8 cellular contexts compared by ENCODE assay signal in the genomic region with DNA sequence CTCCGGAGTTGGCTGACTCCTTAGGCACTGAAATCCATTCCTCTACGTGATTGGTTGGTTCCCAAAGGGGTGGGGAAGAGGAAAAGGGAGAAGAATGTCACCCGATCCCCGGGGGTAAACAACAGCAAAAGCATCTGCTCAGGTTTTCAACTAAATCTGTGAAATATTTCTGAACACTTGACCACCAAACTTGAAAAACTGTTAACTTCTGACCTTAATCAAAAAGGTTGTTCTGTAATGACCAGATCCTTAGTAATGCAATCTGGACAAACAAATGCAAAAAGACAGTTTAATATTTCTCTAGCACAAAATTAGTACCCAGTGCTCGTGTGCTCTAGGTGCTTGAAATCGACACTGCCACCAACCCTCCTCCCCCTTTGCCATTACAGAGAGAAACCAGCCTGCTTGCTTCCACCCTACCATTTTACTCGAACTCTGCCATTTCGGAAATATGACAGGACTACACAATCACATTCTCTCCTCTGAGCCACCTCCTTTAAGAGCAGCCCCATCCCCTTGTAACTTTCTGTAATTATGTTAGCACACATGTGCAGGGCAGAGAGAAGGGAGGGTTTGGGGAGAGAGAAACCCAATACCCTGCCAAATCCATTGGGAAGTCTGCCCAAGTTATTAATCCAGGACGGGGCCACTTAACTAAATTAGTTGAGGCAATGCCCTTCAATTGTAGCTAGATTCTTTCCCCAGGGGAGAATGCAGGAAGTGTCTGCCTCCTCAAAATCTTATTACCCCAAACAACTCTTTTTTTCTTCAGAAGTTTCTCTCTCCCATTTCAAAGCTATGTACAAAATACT.
DNase-seq lines count a peak whose midpoint lies in the region; ATAC-seq and TF ChIP-seq lines count a peak whose summit lies in the region.

No MANE protein-coding gene starts in this region.

- DNase-seq in T-helper 2 cell treated with Interferon-gamma antibody and Interleukin-4, amounts not matched to agents 5 μg/mL and 100 μg/mL, for 36 hours (ENCODE audit: low spot score), result no peak
- DNase-seq in T-helper 2 cell (no peak), NCI-H2227 (lab: John Stamatoyannopoulos, UW; ENCODE audit: unreplicated experiment) (peak; percentile 89), left ventricle myocardium inferior (no peak), pons (ENCODE audit: low spot score) (peak; percentile 99)
- no peak for DNase-seq in activated CD8-positive, alpha-beta memory T cell treated with anti-CD3 and anti-CD28 coated beads, Interleukin-2, amount 10 ng/mL, durations not matched to agents 7 days and 5 days

- no peaks in the 10 kb centered on the region for H3K36me3 Mint-ChIP-seq in T-helper 2 cell treated with Interferon-gamma antibody and Interleukin-4, amounts not matched to agents 5 μg/mL and 100 μg/mL, for 36 hours (ENCODE audit: low read depth)
- no peaks in the 10 kb centered on the region for H3K36me3 Mint-ChIP-seq in activated CD8-positive, alpha-beta memory T cell treated with anti-CD3 and anti-CD28 coated beads, Interleukin-2, amount 10 ng/mL, durations not matched to agents 7 days and 5 days

- peaks cover 15% of the 10 kb centered on the region for H3K4me1 Mint-ChIP-seq in T-helper 2 cell treated with Interferon-gamma antibody and Interleukin-4, amounts not matched to agents 5 μg/mL and 100 μg/mL, for 36 hours (ENCODE audit: low read depth)
- H3K4me1 Mint-ChIP-seq in activated CD8-positive, alpha-beta memory T cell treated with anti-CD3 and anti-CD28 coated beads, Interleukin-2, amount 10 ng/mL, durations not matched to agents 7 days and 5 days, result peaks cover 17% of the 10 kb centered on the region

- peak overlapping the region; percentile 39 for H3K4me3 Mint-ChIP-seq in T-helper 2 cell treated with Interferon-gamma antibody and Interleukin-4, amounts not matched to agents 5 μg/mL and 100 μg/mL, for 36 hours
- no peak overlapping the region for H3K4me3 Mint-ChIP-seq in activated CD8-positive, alpha-beta memory T cell treated with anti-CD3 and anti-CD28 coated beads, Interleukin-2, amount 10 ng/mL, durations not matched to agents 7 days and 5 days

- TF ChIP-seq CTCF in left ventricle myocardium inferior (IDR thresholded peaks at IDR 0.05; ENCODE audit: borderline replicate concordance), result no peak

- H3K4me1 ChIP-seq in left ventricle myocardium inferior, result peaks cover 100% of the 10 kb centered on the region

- no peaks in the 10 kb centered on the region for H3K36me3 ChIP-seq in left ventricle myocardium inferior

- CTCF ChIA-PET in activated CD8-positive, alpha-beta memory T cell treated with anti-CD3 and anti-CD28 coated beads, Interleukin-2, amount 10 ng/mL, durations not matched to agents 7 days and 5 days (lab: Charles Lee), result interaction anchor here (0.8 to 1.5 kb wide), 2 partner anchors 11 to 210 kb away, joined by 3 to 4 read pairs; no protein-coding TSS in a partner anchor

- peak overlapping the region; percentile 11 for H3K27ac Mint-ChIP-seq in T-helper 2 cell treated with Interferon-gamma antibody and Interleukin-4, amounts not matched to agents 5 μg/mL and 100 μg/mL, for 36 hours
- no peak overlapping the region for H3K27ac Mint-ChIP-seq in activated CD8-positive, alpha-beta memory T cell treated with anti-CD3 and anti-CD28 coated beads, Interleukin-2, amount 10 ng/mL, durations not matched to agents 7 days and 5 days

- no peaks in the 10 kb centered on the region for H3K9me3 ChIP-seq in left ventricle myocardium inferior (replicated peaks)

- intact Hi-C loops in left ventricle myocardium inferior (cut with micrococcal nuclease), result no loop called here

- no peaks in the 10 kb centered on the region for H3K9me3 Mint-ChIP-seq in T-helper 2 cell treated with Interferon-gamma antibody and Interleukin-4, amounts not matched to agents 5 μg/mL and 100 μg/mL, for 36 hours
- H3K9me3 Mint-ChIP-seq in activated CD8-positive, alpha-beta memory T cell treated with anti-CD3 and anti-CD28 coated beads, Interleukin-2, amount 10 ng/mL, durations not matched to agents 7 days and 5 days (ENCODE audit: low read depth), result no peaks in the 10 kb centered on the region

- peak overlapping the region; percentile 66 for H3K4me3 ChIP-seq in left ventricle myocardium inferior

- no peak for ATAC-seq in HG02973 (IDR thresholded peaks at IDR 0.05; ENCODE audit: unreplicated experiment)
- ATAC-seq in activated CD8-positive, alpha-beta memory T cell treated with anti-CD3 and anti-CD28 coated beads, Interleukin-2, amount 10 ng/mL, durations not matched to agents 7 days and 5 days, result no peak

- no peaks in the 10 kb centered on the region for H3K27me3 ChIP-seq in left ventricle myocardium inferior (ENCODE audit: low read depth)

- H3K27ac ChIP-seq in angular gyrus (ENCODE audit: low read depth, low read length) (peak overlapping the region; percentile 95), left ventricle myocardium inferior (replicated peaks) (peak overlapping the region; percentile 87)

- H3K27me3 Mint-ChIP-seq in T-helper 2 cell treated with Interferon-gamma antibody and Interleukin-4, amounts not matched to agents 5 μg/mL and 100 μg/mL, for 36 hours (ENCODE audit: low read depth), result no peaks in the 10 kb centered on the region
- H3K27me3 Mint-ChIP-seq in activated CD8-positive, alpha-beta memory T cell treated with anti-CD3 and anti-CD28 coated beads, Interleukin-2, amount 10 ng/mL, durations not matched to agents 7 days and 5 days, result peaks cover 11% of the 10 kb centered on the region

Comparison
In these comparisons a context has a peak if more than half of its experiments do, and no peak if none do; other contexts are left out.
1. DNase-seq: peak in NCI-H2227 (single experiment) and pons (single experiment); none in T-helper 2 cell treated with Interferon-gamma antibody and Interleukin-4, amounts not matched to agents 5 μg/mL and 100 μg/mL, for 36 hours (single experiment), T-helper 2 cell (0 of 5), left ventricle myocardium inferior (single experiment) and activated CD8-positive, alpha-beta memory T cell treated with anti-CD3 and anti-CD28 coated beads, Interleukin-2, amount 10 ng/mL, durations not matched to agents 7 days and 5 days (single experiment).